In the genomic region with DNA sequence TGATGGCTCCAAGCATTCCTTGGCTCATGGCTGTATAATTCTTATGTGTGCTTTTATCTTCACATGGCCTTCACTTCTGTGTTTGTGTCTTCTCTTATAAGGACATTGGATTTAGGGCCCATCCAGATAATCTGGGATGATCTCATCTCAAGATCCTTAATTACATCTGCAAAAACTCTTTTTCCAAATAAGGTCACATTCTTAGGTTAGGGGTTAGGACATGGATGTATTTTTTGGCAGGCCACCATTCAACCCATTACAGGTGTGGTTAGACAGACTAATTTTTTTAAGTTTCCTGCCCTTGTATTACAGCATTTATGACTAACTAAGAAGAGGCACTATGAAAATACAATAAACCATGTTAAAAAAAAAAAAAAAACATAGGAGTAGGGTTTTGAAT, we compare ENCODE assay signal across 19 cellular contexts.
"Had no signal": no experiment of that assay in that cellular context is flagged by ENCODE, and none has a peak within 500 bp of the region (broad histone marks: within the 10 kb centered on the region; RNA-seq: fewer than 3 reads in every experiment).

No MANE protein-coding gene starts in this region.

- ATAC-seq: esophagus mucosa; left colon; left ventricle myocardium superior; mucosa of descending colon; naive thymus-derived CD8-positive, alpha-beta T cell; psoas muscle had no signal

- H3K4me3 ChIP-seq: heart left ventricle, mucosa of descending colon, psoas muscle, stomach, thoracic aorta, transverse colon had no signal

- H3K27ac ChIP-seq: heart left ventricle, neutrophil, psoas muscle, stomach, thoracic aorta, transverse colon had no signal

- H3K27me3 ChIP-seq: heart left ventricle, neutrophil, stomach, transverse colon had no signal

- H3K4me1 ChIP-seq: heart left ventricle, psoas muscle, stomach, transverse colon had no signal

- H3K36me3 ChIP-seq: heart left ventricle, neutrophil, stomach, thoracic aorta, transverse colon had no signal

- DNase-seq: effector memory CD4-positive, alpha-beta T cell; foreskin fibroblast; heart left ventricle; hippocampal formation; left colon; left ventricle myocardium superior; mucosa of descending colon; naive thymus-derived CD8-positive, alpha-beta T cell; psoas muscle; retina; small intestine; stimulated activated CD4-positive, alpha-beta T cell treated with anti-CD3 and anti-CD28 coated beads, Interleukin-12 subunit alpha, Interleukin-12 subunit beta, amount 100 ng/mL, for 4 hours; stimulated activated naive CD4-positive, alpha-beta T cell; stomach; substantia nigra; transverse colon had no signal

- H3K9me3 ChIP-seq: mucosa of descending colon, neutrophil, psoas muscle, thoracic aorta, transverse colon had no signal
